10 cellular contexts compared by ENCODE assay signal in the genomic region with DNA sequence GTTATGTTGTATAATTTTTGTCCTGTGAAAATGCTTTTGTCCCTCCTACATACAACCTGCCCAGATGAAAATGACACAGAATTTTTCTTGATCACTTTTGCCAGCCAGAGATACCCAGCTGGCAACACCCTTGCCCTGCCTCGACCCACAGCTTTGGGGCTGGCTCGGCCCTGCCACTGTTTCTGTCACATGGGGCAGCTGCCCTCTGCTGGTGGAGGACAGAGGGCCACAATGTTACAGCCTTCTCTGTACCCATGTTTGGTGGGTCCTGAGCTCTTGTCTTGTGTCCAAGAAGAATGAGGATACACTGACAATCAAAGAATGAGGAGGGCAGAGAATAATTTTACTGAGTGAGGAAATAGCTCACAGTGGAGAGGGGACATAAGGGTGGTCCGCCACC.
DNase-seq lines count a peak whose midpoint lies in the region; ATAC-seq, FAIRE-seq and TF ChIP-seq lines count a peak whose summit lies in the region.
"Had no signal": no experiment of that assay in that cellular context is flagged by ENCODE, and none has a peak within 500 bp of the region (broad histone marks: within the 10 kb centered on the region; RNA-seq: fewer than 3 reads in every experiment).

No MANE protein-coding gene starts in this region.

- CTCF ChIA-PET in RWPE1 (lab: Yijun Ruan, JAX), result no interaction called here

- no peak for ATAC-seq in HG03460 (IDR thresholded peaks at IDR 0.05; ENCODE audit: unreplicated experiment)
- ATAC-seq: activated T-cell treated with anti-CD3 and anti-CD28 coated beads, Interleukin-2, amount 50 U/mL, for 72 hours had no signal

- peak in 2 of 3 donors; percentile 0 to 4 for DNase-seq in stimulated activated CD4-positive, alpha-beta T cell treated with anti-CD3 and anti-CD28 coated beads, Interleukin-12 subunit alpha, Interleukin-12 subunit beta, amount 100 ng/mL, for 48 hours (ENCODE audit: low read depth in 2 of 3, low spot score in 1 of 3)
- no peak for DNase-seq in stimulated activated CD4-positive, alpha-beta T cell treated with anti-CD3 and anti-CD28 coated beads, Interleukin-12 subunit alpha, Interleukin-12 subunit beta, amount 100 ng/mL, for 4 hours
- DNase-seq in RWPE1 (ENCODE audit: low spot score), result no peak
- DNase-seq in fibroblast of pulmonary artery (ENCODE audit: low read depth), result no peak
- DNase-seq in urothelium cell line (ENCODE audit: low spot score), result peak; percentile 4
- no peak for DNase-seq in SKM-1 (lab: John Stamatoyannopoulos, UW; ENCODE audit: unreplicated experiment)
- DNase-seq in NCI-H146 treated with DMSO at 0.1 percent for 48 hours (lab: John Stamatoyannopoulos, UW; ENCODE audit: unreplicated experiment), result no peak
- DNase-seq: Right ventricle myocardium superior had no signal

- H3K27ac ChIP-seq in RWPE1, result no peak overlapping the region

- POLR2A ChIA-PET in RWPE1 (lab: Yijun Ruan, JAX; ENCODE audit: low non-redundant PET), result no interaction called here

- TF ChIP-seq CTCF in RWPE1 (conservative IDR thresholded peaks at IDR 0.05; ENCODE audit: low read depth), result peak; percentile 19
- peak; percentile 30 for TF ChIP-seq CTCF in fibroblast of pulmonary artery (IDR thresholded peaks at IDR 0.05; ENCODE audit: low read length, missing control alignments)

- FAIRE-seq in urothelium cell line (lab: Jason Lieb, UNC), result no peak

- H3K4me3 ChIP-seq in fibroblast of pulmonary artery (replicated peaks; ENCODE audit: low read depth, low read length), result no peak overlapping the region

Comparison
In these comparisons a context has a peak if more than half of its experiments do, and no peak if none do; other contexts are left out.
1. DNase-seq: peak in stimulated activated CD4-positive, alpha-beta T cell treated with anti-CD3 and anti-CD28 coated beads, Interleukin-12 subunit alpha, Interleukin-12 subunit beta, amount 100 ng/mL, for 48 hours (2 of 3) and urothelium cell line (single experiment); none in stimulated activated CD4-positive, alpha-beta T cell treated with anti-CD3 and anti-CD28 coated beads, Interleukin-12 subunit alpha, Interleukin-12 subunit beta, amount 100 ng/mL, for 4 hours (single experiment), RWPE1 (single experiment), fibroblast of pulmonary artery (single experiment), SKM-1 (single experiment) and NCI-H146 treated with DMSO at 0.1 percent for 48 hours (single experiment).